ENCODE assay signal across 8 cellular contexts in the genomic region with DNA sequence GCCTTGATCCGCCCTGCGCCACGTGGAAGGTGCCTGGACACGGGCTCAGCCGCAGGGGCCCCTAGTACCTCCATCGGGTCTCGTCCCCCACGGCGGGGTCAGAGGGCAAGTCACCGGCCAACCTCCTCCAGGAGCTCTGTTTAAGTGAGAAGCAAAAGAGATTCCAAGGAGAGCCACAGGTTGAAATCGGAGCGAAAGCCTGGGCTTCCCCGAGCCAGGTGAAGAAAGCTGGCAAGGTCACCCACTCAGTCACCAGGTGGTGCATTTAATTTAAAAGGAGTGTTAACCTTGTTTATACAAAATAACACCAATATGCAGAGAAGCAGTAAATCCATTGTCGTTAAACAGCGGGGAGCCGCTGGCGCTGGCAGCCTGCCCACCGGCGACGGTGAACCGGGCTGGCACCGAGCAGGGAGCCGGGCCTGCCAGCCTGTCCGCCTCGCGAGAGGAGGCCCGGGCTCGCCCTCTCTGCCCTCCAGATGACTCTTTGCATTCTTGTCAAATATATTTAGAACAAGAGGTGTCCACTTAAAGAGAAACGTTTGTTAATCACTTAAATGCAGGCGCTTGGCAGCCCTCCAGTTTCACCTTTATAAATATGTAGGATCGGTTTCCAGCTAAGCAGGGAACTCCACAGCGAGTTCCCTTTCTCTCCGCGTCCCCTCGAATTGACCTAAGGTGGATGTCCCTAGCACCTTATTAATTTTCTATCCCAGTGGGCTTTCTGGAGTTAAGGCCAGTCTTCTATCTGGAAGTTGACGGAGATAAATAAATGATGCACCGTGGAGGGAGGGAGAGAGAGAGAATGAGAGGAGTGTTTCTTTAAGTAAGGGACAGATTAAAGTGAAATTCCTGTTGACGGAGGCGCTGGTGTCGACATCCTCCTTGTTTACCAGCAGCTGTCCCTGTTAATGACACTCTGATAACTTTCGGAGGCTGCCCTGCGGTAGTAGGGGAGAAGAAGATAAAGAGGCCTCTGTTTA.
DNase-seq lines count a peak whose midpoint lies in the region; ATAC-seq, FAIRE-seq and TF ChIP-seq lines count a peak whose summit lies in the region.

No MANE protein-coding gene starts in this region.

- peak; percentile 88 for ATAC-seq in left lobe of liver
- no peak for ATAC-seq in HG03039 (IDR thresholded peaks at IDR 0.05; ENCODE audit: unreplicated experiment)
- no peak for ATAC-seq in GM21526 (IDR thresholded peaks at IDR 0.05; ENCODE audit: low FRiP score, unreplicated experiment)

- no peaks in the 10 kb centered on the region for H3K36me3 ChIP-seq in testis (ENCODE audit: low read depth, missing control alignments)

- FAIRE-seq in GM12891 (lab: Jason Lieb, UNC) = peak; percentile 70

- H3K4me3 ChIP-seq in cardiac fibroblast (replicated peaks in 1 of 2; ENCODE audit: low read depth in 2 of 2, low read length in 2 of 2) (no peak overlapping the region), testis (peak overlapping the region; percentile 37 to 38)

- 16 to 18% methylated on average over 35 to 42 of the region's 42 CpGs for WGBS in testis, 2 donors

- H3K27ac ChIP-seq in testis = no peak overlapping the region

- no peak for TF ChIP-seq CTCF in cardiac fibroblast (IDR thresholded peaks at IDR 0.05; ENCODE audit: low read depth, low read length)
- TF ChIP-seq CTCF in testis (IDR thresholded peaks at IDR 0.05) = no peak

- no peaks in the 10 kb centered on the region for H3K9me3 ChIP-seq in testis

- no peak for DNase-seq in GM12891 (ENCODE audit: insufficient read length, low spot score)
- peak; percentile 91 to 93 for DNase-seq in NCI-H2081 (lab: John Stamatoyannopoulos, UW)
- DNase-seq in cardiac fibroblast (ENCODE audit: low read depth in 2 of 2) = peak; percentile 28 to 45
- DNase-seq in left lobe of liver (ENCODE audit: low spot score) = peak; percentile 76
- peak; percentile 36 for DNase-seq in testis
- DNase-seq in activated CD8-positive, alpha-beta memory T cell treated with anti-CD3 and anti-CD28 coated beads, Interleukin-2, amount 50 U/mL, for 48 hours = no peak

- intact Hi-C loops in testis (cut with DNase I; ENCODE audit: low total_unique reads) = no loop called here

- H3K27me3 ChIP-seq in testis = no peaks in the 10 kb centered on the region

- peaks cover 14% of the 10 kb centered on the region for H3K4me1 ChIP-seq in testis

- no peak for TF ChIP-seq POLR2A in GM12891 (IDR thresholded peaks at IDR 0.05; ENCODE audit: low read depth, low read length)
- no peak for TF ChIP-seq POLR2A in testis (IDR thresholded peaks at IDR 0.05)

TF ChIP-seq in GM12891, 5 proteins besides CTCF, POLR2A, EP300 and RAD21:
- TF ChIP-seq TAF1 (IDR thresholded peaks at IDR 0.05; ENCODE audit: low read depth, low read length) = no peak
- no peak for TF ChIP-seq POLR2AphosphoS5 (IDR thresholded peaks at IDR 0.05; ENCODE audit: low read depth, low read length)
- TF ChIP-seq POU2F2 (IDR thresholded peaks at IDR 0.05; ENCODE audit: low read depth, low read length) = no peak
- no peak for TF ChIP-seq SPI1 (IDR thresholded peaks at IDR 0.05; ENCODE audit: low read depth, low read length)
- TF ChIP-seq PAX5 (IDR thresholded peaks at IDR 0.05; ENCODE audit: insufficient read depth, low read length, severe bottlenecking) = no peak

Comparison
In these comparisons a context has a peak if more than half of its experiments do, and no peak if none do; other contexts are left out.
1. DNase-seq: peak in NCI-H2081 (2 of 2), cardiac fibroblast (2 of 2), left lobe of liver (single experiment) and testis (single experiment); none in GM12891 (single experiment) and activated CD8-positive, alpha-beta memory T cell treated with anti-CD3 and anti-CD28 coated beads, Interleukin-2, amount 50 U/mL, for 48 hours (single experiment).
2. H3K4me3 ChIP-seq: peak in testis (2 of 2); none in cardiac fibroblast (0 of 2).